ENCODE assay signal across 20 cellular contexts in genomic region chr22:39383841-39384625, GRCh38. TPM values are rescaled to one million over a fixed set of nuclear protein-coding genes. Genes with fewer than 3 reads are reported as not detected.
A peak's percentile ranks its signal among the peaks of the same experiment; 100 is the strongest.
DNase-seq lines count a peak whose midpoint lies in the region; ATAC-seq, FAIRE-seq and TF ChIP-seq lines count a peak whose summit lies in the region.
"Had no signal": no experiment of that assay in that cellular context is flagged by ENCODE, and none has a peak within 500 bp of the region (broad histone marks: within the 10 kb centered on the region; RNA-seq: fewer than 3 reads in every experiment).

No MANE protein-coding gene starts in this region.

- H3K4me3 Mint-ChIP-seq in nephron progenitor cell, result no peak overlapping the region
- H3K4me3 Mint-ChIP-seq: activated naive CD4-positive, alpha-beta T cell treated with anti-CD3 and anti-CD28 coated beads, Interleukin-2, amount 10 ng/mL, durations not matched to agents 7 days and 5 days; nephron had no signal

- no peak for ATAC-seq in HepG2
- no peak for ATAC-seq in right lobe of liver
- ATAC-seq in IMR-90 (ENCODE audit: low read depth), result peak; percentile 31
- ATAC-seq in GM19463 (IDR thresholded peaks at IDR 0.05; ENCODE audit: unreplicated experiment), result no peak
- ATAC-seq in HG02610 (IDR thresholded peaks at IDR 0.05; ENCODE audit: unreplicated experiment), result no peak
- no peak for ATAC-seq in GM21423 (IDR thresholded peaks at IDR 0.05; ENCODE audit: unreplicated experiment)
- ATAC-seq: left lung, sciatic nerve had no signal

- H3K27ac ChIP-seq in HepG2 (ENCODE audit: extremely low read length, insufficient read depth, low read length) (no peak overlapping the region), right lobe of liver (no peak overlapping the region), IMR-90 (ENCODE audit: insufficient read depth, low read length) (no peak overlapping the region)
- H3K27ac ChIP-seq: ascending aorta, left lung had no signal

- no peak overlapping the region for H4K91ac ChIP-seq in IMR-90 (ENCODE audit: insufficient read depth, low read depth, low read length)

- H2AK9ac ChIP-seq in IMR-90 (replicated peaks; ENCODE audit: low read depth, low read length, poor library complexity), result peak overlapping the region; percentile 17

- H3K4me2 ChIP-seq in HepG2 (ENCODE audit: low read depth, low read length), result no peak overlapping the region
- H3K4me2 ChIP-seq in IMR-90 (ENCODE audit: low read depth, low read length), result no peak overlapping the region

- H3K9ac ChIP-seq in HepG2 (ENCODE audit: insufficient read depth, low read depth, low read length), result no peak overlapping the region
- H3K9ac ChIP-seq in IMR-90 (ENCODE audit: low read depth, low read length), result no peak overlapping the region

- H3K27ac Mint-ChIP-seq in nephron progenitor cell, result no peak overlapping the region
- H3K27ac Mint-ChIP-seq: activated naive CD4-positive, alpha-beta T cell treated with anti-CD3 and anti-CD28 coated beads, Interleukin-2, amount 10 ng/mL, durations not matched to agents 7 days and 5 days; nephron had no signal

- H3K79me1 ChIP-seq in IMR-90 (ENCODE audit: low read depth in 1 of 2, low read length in 2 of 2), result no peaks in the 10 kb centered on the region

- no peak overlapping the region for H2AK5ac ChIP-seq in IMR-90 (ENCODE audit: low read depth, low read length)

- H3K36me3 ChIP-seq in HepG2 (replicated peaks in 1 of 2; ENCODE audit: control insufficient read depth in 1 of 2, insufficient read depth in 2 of 2, low read length in 2 of 2), result no peaks in the 10 kb centered on the region
- no peaks in the 10 kb centered on the region for H3K36me3 ChIP-seq in right lobe of liver
- peaks cover 2% of the 10 kb centered on the region; the same call in 1 of the 2 replicates for H3K36me3 ChIP-seq in IMR-90 (ENCODE audit: control insufficient read depth, insufficient read depth, low read length)
- H3K36me3 ChIP-seq: ascending aorta, left lung had no signal

- no peak for TF ChIP-seq RAD21 in HepG2 (CRISPR knock-in tag; IDR thresholded peaks at IDR 0.05)
- TF ChIP-seq RAD21 in IMR-90 (IDR thresholded peaks at IDR 0.05; ENCODE audit: low read length), result no peak

- no peak overlapping the region for H2BK15ac ChIP-seq in IMR-90 (ENCODE audit: low read depth, low read length)

- FAIRE-seq in HepG2 (lab: Jason Lieb, UNC), result no peak
- FAIRE-seq: endothelial cell of umbilical vein had no signal

- no peaks in the 10 kb centered on the region for H3K79me2 ChIP-seq in HepG2 (ENCODE audit: insufficient read depth, low read length)

- H2BK120ac ChIP-seq in IMR-90 (ENCODE audit: low read depth, low read length), result no peak overlapping the region

- CTCF ChIA-PET in HepG2 (lab: Yijun Ruan, JAX; ENCODE audit: low intra/inter-chr PET ratio, low total read pairs) (no interaction called here), IMR-90 (lab: Yijun Ruan, JAX) (interaction anchor here (1.1 kb wide), 1 partner anchor 41 kb away, joined by 5 read pairs; no protein-coding TSS in a partner anchor)

- no peak overlapping the region for H4K8ac ChIP-seq in IMR-90 (ENCODE audit: low read depth in 2 of 2, low read length in 2 of 2)

- H3K27me3 Mint-ChIP-seq in nephron progenitor cell (ENCODE audit: low read depth, poor library complexity), result peaks cover 33% of the 10 kb centered on the region

- H3K56ac ChIP-seq in IMR-90 (ENCODE audit: extremely low read depth, insufficient read depth, low read length), result no peak overlapping the region

- TF ChIP-seq POLR2A in HepG2 (IDR thresholded peaks at IDR 0.05; ENCODE audit: insufficient read depth in 1 of 2, low read depth in 2 of 2, low read length in 2 of 2) (no peak), right lobe of liver (IDR thresholded peaks at IDR 0.05) (no peak), IMR-90 (IDR thresholded peaks at IDR 0.05; ENCODE audit: low read depth, low read length) (no peak)

- intact Hi-C loops in HepG2 (cut with micrococcal nuclease; ENCODE audit: unreplicated experiment) (no loop called here), right lobe of liver (cut with DNase I) (no loop called here), IMR-90 (cut with micrococcal nuclease) (no loop called here)

- no peak for DNase-seq in HepG2 (ENCODE audit: low spot score)
- DNase-seq in right lobe of liver, result no peak
- peak; percentile 46 for DNase-seq in IMR-90
- peak; percentile 26 for DNase-seq in fibroblast of peridontal ligament (ENCODE audit: extremely low read depth)
- no peak for DNase-seq in nephron progenitor cell
- DNase-seq: activated naive CD4-positive, alpha-beta T cell treated with anti-CD3 and anti-CD28 coated beads, Interleukin-2, amount 10 ng/mL, durations not matched to agents 7 days and 5 days; activated T-cell treated with anti-CD3 and anti-CD28 coated beads, Interleukin-2, amount 50 U/mL, for 48 hours; DND-41; left lung; NCI-H2029; NCI-H774; SHP77 had no signal

- H3K4me3 ChIP-seq in HepG2 (replicated peaks in 1 of 3; ENCODE audit: insufficient read depth in 1 of 3, low read depth in 2 of 3, low read length in 3 of 3) (no peak overlapping the region), right lobe of liver (no peak overlapping the region), IMR-90 (ENCODE audit: insufficient read depth, low read depth, low read length) (no peak overlapping the region)
- H3K4me3 ChIP-seq: ascending aorta, dorsolateral prefrontal cortex, left lung had no signal

- no peak overlapping the region for H4K5ac ChIP-seq in IMR-90 (ENCODE audit: low read depth, low read length)

- peaks cover 11% of the 10 kb centered on the region for H3K4me1 Mint-ChIP-seq in nephron progenitor cell
- H3K4me1 Mint-ChIP-seq: nephron had no signal

- no peak overlapping the region for H2BK20ac ChIP-seq in IMR-90 (ENCODE audit: low read depth, low read length)

- peaks cover 6% of the 10 kb centered on the region for H3K9me1 ChIP-seq in IMR-90 (ENCODE audit: insufficient read depth, low read length)

- no peak overlapping the region for H3K18ac ChIP-seq in IMR-90 (ENCODE audit: low read depth, low read length)

- POLR2A ChIA-PET in HepG2 (lab: Yijun Ruan, JAX), result interaction anchor here (1.0 kb wide), 1 partner anchor 65 kb away, joined by 4 read pairs; the partner anchor contains the start of gene RPL3
- POLR2A ChIA-PET in IMR-90 (lab: Charles Lee; ENCODE audit: unreplicated experiment), result no interaction called here

- no peak overlapping the region for H3K23ac ChIP-seq in IMR-90 (ENCODE audit: low read depth, low read length)

- in situ Hi-C loops in HepG2 (cut with HindIII; ENCODE audit: extremely low pct_ligation_motif_present, low pct_unique_long_range_greater_than_20kb), result no loop called here
- in situ Hi-C loops in IMR-90 (cut with MboI; ENCODE audit: low sequenced_read_pairs), result no loop called here

- no peak overlapping the region for H2BK5ac ChIP-seq in IMR-90 (ENCODE audit: low read depth, low read length, poor library complexity, severe bottlenecking)

- H4K20me1 ChIP-seq in HepG2 (ENCODE audit: insufficient read depth, low read length) (no peaks in the 10 kb centered on the region), IMR-90 (ENCODE audit: insufficient read depth, low read length) (no peaks in the 10 kb centered on the region)

- H2AFZ ChIP-seq in HepG2 (ENCODE audit: low read length) (no peak overlapping the region), IMR-90 (replicated peaks; ENCODE audit: low read length, poor library complexity) (no peak overlapping the region)

- H3K14ac ChIP-seq in IMR-90 (replicated peaks; ENCODE audit: low read depth, low read length), result no peak overlapping the region

- 24% methylated on average over 5 of the region's 12 CpGs for WGBS in HepG2 (ENCODE audit: low lambda C conversion rate)
- WGBS in right lobe of liver (ENCODE audit: insufficient coverage, low coverage, low lambda C conversion rate, missing lambda C conversion rate), result 60% methylated on average over 1 of the region's 12 CpGs
- 93% methylated on average over 3 of the region's 12 CpGs; no CpG with 5 or more reads in 1 of the 2 experiments for WGBS in IMR-90 (ENCODE audit: extremely low coverage in 2 of 2, insufficient read length in 1 of 2), 2 experiments

- no TSS peak for BruUV-seq in HepG2 (replicated peaks; lab: Mats Ljungman, UMichigan)
- no TSS peak for BruUV-seq in IMR-90 (replicated peaks; lab: Mats Ljungman, UMichigan)

- no peak overlapping the region for H3K4ac ChIP-seq in IMR-90 (ENCODE audit: low read depth, low read length)

- dilution Hi-C loops in IMR-90 (cut with HindIII; ENCODE audit: low sequenced_read_pairs, unreplicated experiment), result no loop called here

- H3K27me3 ChIP-seq in HepG2 (ENCODE audit: control insufficient read depth in 1 of 2, insufficient read depth in 2 of 2, low read length in 2 of 2), result peaks cover 4 to 33% of the 10 kb centered on the region in 2 experiments; a peak in 4 of 5 replicates
- H3K27me3 ChIP-seq in right lobe of liver, result no peaks in the 10 kb centered on the region
- no peaks in the 10 kb centered on the region for H3K27me3 ChIP-seq in IMR-90 (ENCODE audit: control insufficient read depth, insufficient read depth, low read length)
- H3K27me3 ChIP-seq: ascending aorta, dorsolateral prefrontal cortex had no signal

- no peaks in the 10 kb centered on the region for H3K9me3 ChIP-seq in HepG2 (ENCODE audit: low read length)
- H3K9me3 ChIP-seq in right lobe of liver, result no peaks in the 10 kb centered on the region
- no peaks in the 10 kb centered on the region for H3K9me3 ChIP-seq in IMR-90 (ENCODE audit: control insufficient read depth, insufficient read depth, low read length)
- H3K9me3 ChIP-seq: ascending aorta, left lung had no signal

- TF ChIP-seq CTCF in HepG2 (CRISPR knock-in tag; IDR thresholded peaks at IDR 0.05) (no peak), right lobe of liver (IDR thresholded peaks at IDR 0.05) (no peak), IMR-90 (conservative IDR thresholded peaks at IDR 0.05; ENCODE audit: low read depth, low read length) (no peak), nephron progenitor cell (IDR thresholded peaks at IDR 0.05) (no peak)

- TF ChIP-seq EP300 in HepG2 (IDR thresholded peaks at IDR 0.05; ENCODE audit: low read depth in 2 of 2, low read length in 2 of 2) (no peak), HepG2 (CRISPR knock-in tag; IDR thresholded peaks at IDR 0.05; ENCODE audit: borderline replicate concordance) (no peak)

- no peaks in the 10 kb centered on the region for H3K9me3 Mint-ChIP-seq in nephron progenitor cell
- H3K9me3 Mint-ChIP-seq: activated naive CD4-positive, alpha-beta T cell treated with anti-CD3 and anti-CD28 coated beads, Interleukin-2, amount 10 ng/mL, durations not matched to agents 7 days and 5 days; nephron had no signal

- H3K4me1 ChIP-seq in HepG2 (ENCODE audit: insufficient read depth, low read length), result no peaks in the 10 kb centered on the region; the same call in 1 of the 2 replicates
- H3K4me1 ChIP-seq in right lobe of liver, result peaks cover 0 to 4% (median 0%) of the 10 kb centered on the region in 4 donors
- peaks cover 11% of the 10 kb centered on the region for H3K4me1 ChIP-seq in IMR-90 (ENCODE audit: control insufficient read depth, insufficient read depth, low read length)

- peaks cover 4% of the 10 kb centered on the region for H3K36me3 Mint-ChIP-seq in nephron progenitor cell (ENCODE audit: low read depth)

RNA-seq across cellular contexts. Expression of gene TAB1, which starts 15.5 kb away (rescaled TPM):
- total RNA-seq in HepG2 (2016; rRNA removed; fragmentation: Illumina TruSeq; extraction: Trizol), result 12.8 and 14.3 TPM in 2 replicates
- total RNA-seq in HepG2 (2016; cell fraction: cytosol; rRNA removed; fragmentation: Illumina TruSeq; extraction: Trizol; ENCODE audit: low read depth), result 2.3 and 2.9 TPM in 2 replicates
- 11.6 and 13.1 TPM in 2 replicates for total RNA-seq in HepG2 (2016; cell fraction: insoluble cytoplasmic fraction; rRNA removed; fragmentation: Illumina TruSeq; extraction: Trizol)
- 4.8 and 4.9 TPM in 2 replicates for total RNA-seq in HepG2 (2016; cell fraction: membrane; rRNA removed; fragmentation: Illumina TruSeq; extraction: Trizol)
- total RNA-seq in HepG2 (2016; cell fraction: nucleus; rRNA removed; fragmentation: Illumina TruSeq; extraction: Trizol), result 11.8 and 13.5 TPM in 2 replicates
- 15.9 and 22.2 TPM in 2 replicates for polyA plus RNA-seq in HepG2 (2011; rRNA removed)
- 11.2 and 19.2 TPM in 2 replicates for polyA plus RNA-seq in HepG2 (2011; cell fraction: cytosol; rRNA removed)
- polyA plus RNA-seq in HepG2 (2011; cell fraction: nucleus; rRNA removed), result 47.3 and 47.9 TPM in 2 replicates
- polyA plus RNA-seq in HepG2 (2012), result 12.7 and 15.0 TPM in 2 replicates
- 1.2 and 1.7 TPM in 2 replicates for polyA plus RNA-seq in HepG2 (2016; cell fraction: cytosol; fragmentation: Illumina TruSeq; extraction: Trizol; ENCODE audit: low read depth)
- polyA plus RNA-seq in HepG2 (2016; cell fraction: insoluble cytoplasmic fraction; fragmentation: Illumina TruSeq; extraction: Trizol; ENCODE audit: low read depth), result 11.3 and 13.8 TPM in 2 replicates
- polyA plus RNA-seq in HepG2 (2016; cell fraction: membrane; fragmentation: Illumina TruSeq; extraction: Trizol; ENCODE audit: low read depth), result 3.3 and 3.4 TPM in 2 replicates
- polyA plus RNA-seq in HepG2 (2016; cell fraction: nucleus; fragmentation: Illumina TruSeq; extraction: Trizol; ENCODE audit: insufficient read depth, low read depth), result 22.8 and 23.0 TPM in 2 replicates
- polyA minus RNA-seq in HepG2 (2011; rRNA and poly(A)+ RNA removed; ENCODE audit: low replicate concordance), result 12.7 and 34.2 TPM in 2 replicates
- polyA minus RNA-seq in HepG2 (2011; cell fraction: cytosol; rRNA and poly(A)+ RNA removed), result 9.8 and 12.7 TPM in 2 replicates
- 14.4 and 15.1 TPM in 2 replicates for polyA minus RNA-seq in HepG2 (2011; cell fraction: nucleus; rRNA and poly(A)+ RNA removed)
- 10 to 100 TPM in 4 of 6 experiments, 1 to 10 TPM in 2; 8.9 to 17.0 (median 11.1) TPM for total RNA-seq in right lobe of liver
- 7.2 and 9.9 TPM in 2 replicates for total RNA-seq in IMR-90 (2012; rRNA removed)
- polyA plus RNA-seq in IMR-90 (2012; rRNA removed), result 18.8 and 26.0 TPM in 2 replicates
- polyA plus RNA-seq in IMR-90 (2012; cell fraction: cytosol; rRNA removed), result 32.3 and 42.2 TPM in 2 replicates
- 24.3 and 49.5 TPM in 2 replicates for polyA plus RNA-seq in IMR-90 (2012; cell fraction: nucleus; rRNA removed; ENCODE audit: low replicate concordance)

RNA-seq across cellular contexts. Expression of gene SYNGR1, which starts 34.2 kb away (rescaled TPM):
- total RNA-seq in HepG2 (2016; rRNA removed; fragmentation: Illumina TruSeq; extraction: Trizol), result 0.27 TPM in 1 of 2 replicates, not detected in the other
- 0.71 TPM in 2 replicates for total RNA-seq in HepG2 (2016; cell fraction: cytosol; rRNA removed; fragmentation: Illumina TruSeq; extraction: Trizol; ENCODE audit: low read depth)
- 0.21 and 0.39 TPM in 2 replicates for total RNA-seq in HepG2 (2016; cell fraction: insoluble cytoplasmic fraction; rRNA removed; fragmentation: Illumina TruSeq; extraction: Trizol)
- total RNA-seq in HepG2 (2016; cell fraction: membrane; rRNA removed; fragmentation: Illumina TruSeq; extraction: Trizol), result 0.19 and 0.48 TPM in 2 replicates
- 0.25 TPM in 1 of 2 replicates, not detected in the other for total RNA-seq in HepG2 (2016; cell fraction: nucleus; rRNA removed; fragmentation: Illumina TruSeq; extraction: Trizol)
- polyA plus RNA-seq in HepG2 (2011; rRNA removed), result 2.7 and 3.3 TPM in 2 replicates
- polyA plus RNA-seq in HepG2 (2011; cell fraction: cytosol; rRNA removed), result 2.1 and 3.4 TPM in 2 replicates
- polyA plus RNA-seq in HepG2 (2011; cell fraction: nucleus; rRNA removed), result 4.6 and 7.5 TPM in 2 replicates
- polyA plus RNA-seq in HepG2 (2012), result 2.1 and 2.8 TPM in 2 replicates
- 1.6 and 1.8 TPM in 2 replicates for polyA plus RNA-seq in HepG2 (2016; cell fraction: cytosol; fragmentation: Illumina TruSeq; extraction: Trizol; ENCODE audit: low read depth)
- polyA plus RNA-seq in HepG2 (2016; cell fraction: insoluble cytoplasmic fraction; fragmentation: Illumina TruSeq; extraction: Trizol; ENCODE audit: low read depth), result 0.53 and 1.0 TPM in 2 replicates
- polyA plus RNA-seq in HepG2 (2016; cell fraction: membrane; fragmentation: Illumina TruSeq; extraction: Trizol; ENCODE audit: low read depth), result 0.81 and 1.6 TPM in 2 replicates
- 1.7 and 2.3 TPM in 2 replicates for polyA plus RNA-seq in HepG2 (2016; cell fraction: nucleus; fragmentation: Illumina TruSeq; extraction: Trizol; ENCODE audit: insufficient read depth, low read depth)
- 0.82 and 3.0 TPM in 2 replicates for polyA minus RNA-seq in HepG2 (2011; rRNA and poly(A)+ RNA removed; ENCODE audit: low replicate concordance)
- polyA minus RNA-seq in HepG2 (2011; cell fraction: cytosol; rRNA and poly(A)+ RNA removed), result 1.2 TPM in 1 of 2 replicates, not detected in the other
- polyA minus RNA-seq in HepG2 (2011; cell fraction: nucleus; rRNA and poly(A)+ RNA removed), result 0.77 and 1.6 TPM in 2 replicates
- total RNA-seq in right lobe of liver, result 1 to 10 TPM in 5 of 6 experiments, under 1 TPM in 1; 0.74 to 3.2 (median 2.2) TPM
- 6.3 and 19.7 TPM in 2 replicates for total RNA-seq in IMR-90 (2012; rRNA removed)
- 81.5 and 82.8 TPM in 2 replicates for polyA plus RNA-seq in IMR-90 (2012; rRNA removed)
- polyA plus RNA-seq in IMR-90 (2012; cell fraction: cytosol; rRNA removed), result 12.5 and 103 TPM in 2 replicates
- polyA plus RNA-seq in IMR-90 (2012; cell fraction: nucleus; rRNA removed; ENCODE audit: low replicate concordance), result 69.4 and 179 TPM in 2 replicates

Comparison
In these comparisons a context has a peak if more than half of its experiments do, and no peak if none do; other contexts are left out.
1. DNase-seq: peak in IMR-90 (single experiment) and fibroblast of peridontal ligament (single experiment); none in HepG2 (single experiment), right lobe of liver (0 of 3) and nephron progenitor cell (single experiment).